In the genomic region with DNA sequence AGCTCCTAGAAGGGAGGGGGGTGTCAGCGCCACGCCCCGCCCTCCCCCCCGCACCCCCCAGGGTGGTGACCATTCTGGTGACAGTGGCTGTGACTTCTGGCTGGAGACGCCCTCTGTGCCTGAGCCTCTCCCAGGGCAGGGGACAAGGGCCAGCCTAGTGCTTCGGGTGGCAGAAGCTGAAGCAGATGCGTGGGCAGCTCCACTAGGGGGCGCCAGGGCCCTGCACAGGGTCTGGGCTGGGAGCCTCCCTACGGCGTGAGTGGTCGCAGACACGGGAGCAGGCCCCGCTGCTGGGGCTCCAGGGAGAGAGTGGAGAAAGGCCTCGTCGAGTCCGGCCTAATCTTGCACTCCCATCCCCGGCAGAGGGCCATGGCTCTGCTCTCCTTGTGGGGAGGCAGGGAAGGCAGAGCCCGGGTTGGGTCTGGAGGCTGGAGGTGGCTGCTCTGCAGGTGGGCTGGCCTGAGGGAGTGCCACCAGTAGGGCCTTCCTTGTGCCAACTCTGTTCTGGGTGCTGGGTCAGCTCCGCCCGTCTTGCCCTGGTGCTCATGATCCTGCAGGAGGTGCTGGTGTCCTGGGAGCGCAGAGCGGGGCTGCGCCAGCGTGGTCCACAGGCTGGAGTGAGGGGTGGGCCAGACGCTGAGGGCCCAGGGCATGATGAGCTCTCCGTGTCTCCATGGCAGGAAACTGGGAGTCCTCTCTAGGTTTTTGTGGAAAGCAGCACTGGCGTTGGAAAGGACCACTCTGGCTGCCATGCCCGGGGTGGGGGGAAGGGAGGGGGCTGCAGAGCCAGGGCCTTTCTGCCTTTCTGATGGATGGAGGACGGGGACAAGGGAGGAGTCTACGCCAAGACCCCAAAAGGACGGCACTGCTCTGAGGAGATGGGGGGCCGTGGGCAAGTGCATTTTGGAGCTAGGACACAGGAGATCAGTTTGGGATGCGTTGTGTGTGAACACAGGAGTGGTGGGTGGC, we compare ENCODE assay signal across 9 cellular contexts. TPM values are rescaled to one million over a fixed set of nuclear protein-coding genes. Genes with fewer than 3 reads are reported as not detected.
DNase-seq lines count a peak whose midpoint lies in the region; ATAC-seq, FAIRE-seq and TF ChIP-seq lines count a peak whose summit lies in the region.
"Had no signal": no experiment of that assay in that cellular context is flagged by ENCODE, and none has a peak within 500 bp of the region (broad histone marks: within the 10 kb centered on the region; RNA-seq: fewer than 3 reads in every experiment).

No MANE protein-coding gene starts in this region.

- TF ChIP-seq CTCF in LNCAP (IDR thresholded peaks at IDR 0.05) = peak; percentile 89
- TF ChIP-seq CTCF in ascending aorta (IDR thresholded peaks at IDR 0.05) = peak; percentile 40 to 67 (median 64)
- peak; percentile 46 for TF ChIP-seq CTCF in kidney (IDR thresholded peaks at IDR 0.05; ENCODE audit: borderline replicate concordance, extremely low read depth, insufficient read depth)

- H3K9me3 ChIP-seq in ascending aorta (no peaks in the 10 kb centered on the region), kidney (ENCODE audit: control insufficient read depth in 1 of 2, low read length in 2 of 2) (no peaks in the 10 kb centered on the region)

- in situ Hi-C loops in Caki2 (cut with HindIII; ENCODE audit: low pct_unique_long_range_greater_than_20kb, low sequenced_read_pairs) = no loop called here

- DNase-seq in Caki2 (ENCODE audit: low read depth) = peak; percentile 31
- DNase-seq in T-helper 2 cell = peak; percentile 28 to 57 (median 44)
- DNase-seq in ascending aorta (ENCODE audit: low spot score in 2 of 2) = no peak
- DNase-seq in kidney = no peak
- peak; percentile 55 to 56 for DNase-seq in stimulated activated CD8-positive, alpha-beta memory T cell treated with anti-CD3 and anti-CD28 coated beads, Interleukin-15, amount 100 ng/mL, for 48 hours (ENCODE audit: low read depth in 2 of 2)
- DNase-seq in mucosa of gallbladder (ENCODE audit: low spot score) = no peak

- H3K27ac ChIP-seq in ascending aorta (no peak overlapping the region), kidney (ENCODE audit: low read depth in 2 of 2, low read length in 2 of 2) (no peak overlapping the region)

- no peak for ATAC-seq in GM19035 (IDR thresholded peaks at IDR 0.05; ENCODE audit: unreplicated experiment)

- H3K4me3 ChIP-seq in ascending aorta (no peak overlapping the region), kidney (ENCODE audit: low read length in 2 of 2) (no peak overlapping the region)

- H3K4me1 ChIP-seq in ascending aorta (peaks cover 12 to 20% of the 10 kb centered on the region in 2 donors), kidney (ENCODE audit: control insufficient read depth in 1 of 2, insufficient read depth in 1 of 2, low read depth in 1 of 2, low read length in 2 of 2) (peaks cover 6 to 22% of the 10 kb centered on the region in 2 donors)

- no peak overlapping the region for H3K9ac ChIP-seq in kidney (ENCODE audit: low read length in 2 of 2)

- no peaks in the 10 kb centered on the region for H3K27me3 ChIP-seq in ascending aorta

- no peak for FAIRE-seq in kidney (lab: Jason Lieb, UNC)

- intact Hi-C loops in ascending aorta (cut with DNase I) (loop anchor here (5.0 kb wide), 3 partner anchors 108 to 192 kb away; partner anchors contain the start of genes ARHGDIA, CCDC57 and PCYT2), kidney (cut with DNase I) (loop anchor here (10.0 kb wide), 1 partner anchor 55 kb away; the partner anchor contains the start of gene NOTUM)

- H3K36me3 ChIP-seq in ascending aorta (peaks cover 0 to 14% of the 10 kb centered on the region in 2 donors), kidney (ENCODE audit: control insufficient read depth in 1 of 2, insufficient read depth in 2 of 2, low read length in 2 of 2) (no peaks in the 10 kb centered on the region)

RNA-seq across cellular contexts. Expression of gene CENPX, which starts 2.5 kb away (rescaled TPM):
- 157 and 162 TPM in 2 replicates for total RNA-seq in Caki2 (2014; rRNA removed; shearing (Covaris generic); ENCODE audit: low replicate concordance)
- total RNA-seq in ascending aorta (41.3 TPM), kidney (36.9 TPM), mucosa of gallbladder (43.4 TPM)
- polyA plus RNA-seq in kidney (ENCODE audit: insufficient read depth, low read depth, low replicate concordance) = 93.2 TPM

RNA-seq across cellular contexts. Expression of gene LRRC45, which starts 2.9 kb away (rescaled TPM):
- total RNA-seq in Caki2 (2014; rRNA removed; shearing (Covaris generic); ENCODE audit: low replicate concordance) = 40.3 and 51.4 TPM in 2 replicates
- total RNA-seq in ascending aorta = 2.0 TPM
- total RNA-seq in kidney = 9.9 TPM
- 9.9 TPM for polyA plus RNA-seq in kidney (ENCODE audit: insufficient read depth, low read depth, low replicate concordance)
- 26.4 TPM for total RNA-seq in mucosa of gallbladder

RNA-seq across cellular contexts. Expression of gene RAC3, which starts 11.3 kb away (rescaled TPM):
- 22.1 and 40.0 TPM in 2 replicates for total RNA-seq in Caki2 (2014; rRNA removed; shearing (Covaris generic); ENCODE audit: low replicate concordance)
- total RNA-seq in ascending aorta (not detected), kidney (2.6 TPM), mucosa of gallbladder (8.9 TPM)
- polyA plus RNA-seq in kidney (ENCODE audit: insufficient read depth, low read depth, low replicate concordance) = 13.1 TPM
- polyA plus RNA-seq: IgD-negative memory B cell had no signal

RNA-seq across cellular contexts. Expression of gene DCXR, which starts 17.3 kb away (rescaled TPM):
- total RNA-seq in Caki2 (2014; rRNA removed; shearing (Covaris generic); ENCODE audit: low replicate concordance) = 56.6 and 98.4 TPM in 2 replicates
- total RNA-seq in ascending aorta (160 TPM), kidney (102 TPM), mucosa of gallbladder (102 TPM)
- polyA plus RNA-seq in kidney (ENCODE audit: insufficient read depth, low read depth, low replicate concordance) = 551 TPM

RNA-seq across cellular contexts. Expression of gene RFNG, which starts 31.4 kb away (rescaled TPM):
- 62.4 and 68.5 TPM in 2 replicates for total RNA-seq in Caki2 (2014; rRNA removed; shearing (Covaris generic); ENCODE audit: low replicate concordance)
- 73.7 TPM for total RNA-seq in ascending aorta
- 29.8 TPM for total RNA-seq in kidney
- 47.3 TPM for polyA plus RNA-seq in kidney (ENCODE audit: insufficient read depth, low read depth, low replicate concordance)
- 51.6 TPM for total RNA-seq in mucosa of gallbladder

Comparison
In these comparisons a context has a peak if more than half of its experiments do, and no peak if none do; other contexts are left out.
1. DNase-seq: peak in Caki2 (single experiment), T-helper 2 cell (5 of 5) and stimulated activated CD8-positive, alpha-beta memory T cell treated with anti-CD3 and anti-CD28 coated beads, Interleukin-15, amount 100 ng/mL, for 48 hours (2 of 2); none in ascending aorta (0 of 2), kidney (single experiment) and mucosa of gallbladder (single experiment).
2. Peak in every context shown above with its lines, with median percentiles within 50 percentile points of each other: CTCF ChIP-seq.